In the genomic region with DNA sequence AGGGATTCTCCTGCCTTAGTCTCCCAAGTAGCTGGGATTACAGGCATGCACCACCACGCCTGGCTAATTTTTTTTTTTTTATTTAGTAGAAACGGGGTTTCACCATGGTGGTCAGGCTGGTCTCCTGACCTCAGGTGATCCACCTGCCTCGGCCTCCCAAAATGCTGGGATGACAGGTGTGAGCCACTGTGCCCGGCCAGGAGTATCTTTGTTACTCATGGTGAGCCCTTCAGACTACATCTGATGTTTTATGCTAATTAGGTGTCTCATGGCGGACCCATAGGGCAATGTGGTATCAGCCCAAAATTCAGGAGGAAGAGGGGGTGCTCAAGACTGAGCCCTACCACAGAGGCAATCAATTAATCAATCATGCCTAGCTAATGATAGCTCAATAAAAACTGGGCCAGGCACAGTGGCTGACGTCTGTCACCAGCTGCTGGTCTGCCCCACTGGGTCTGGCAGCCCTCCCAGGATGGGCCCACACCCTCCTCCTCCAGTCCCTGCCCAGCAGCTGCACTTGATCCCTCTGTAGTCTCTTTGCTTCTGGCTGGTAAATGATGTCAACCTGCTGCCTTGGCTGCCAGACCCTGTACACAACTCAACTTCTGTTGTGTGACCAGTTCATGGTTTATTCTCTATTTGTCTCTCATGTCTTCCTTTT, we compare ENCODE assay signal across 8 cellular contexts. TPM values are rescaled to one million over a fixed set of nuclear protein-coding genes. Genes with fewer than 3 reads are reported as not detected.
DNase-seq lines count a peak whose midpoint lies in the region; ATAC-seq, FAIRE-seq and TF ChIP-seq lines count a peak whose summit lies in the region.
"Not testable (repeated sequence)": the region's sequence is repeated elsewhere in the genome, so short reads cannot be mapped to it uniquely, and the experiment has no call there.

No MANE protein-coding gene starts in this region.

- H3K36me3 ChIP-seq in heart right ventricle = peaks cover 0 to 19% (median 0%) of the 10 kb centered on the region in 9 donors
- not testable (repeated sequence) for H3K36me3 ChIP-seq in mucosa of descending colon (ENCODE audit: low read depth); thyroid gland

- H3K9me3 ChIP-seq in heart right ventricle, mucosa of descending colon, thyroid gland: not testable (repeated sequence)

- not testable (repeated sequence) for H3K4me3 ChIP-seq in dorsolateral prefrontal cortex; heart right ventricle; mucosa of descending colon; thyroid gland (replicated peaks in 1 of 3)

- intact Hi-C loops in dorsolateral prefrontal cortex (cut with DNase I); heart right ventricle (cut with DNase I); mucosa of descending colon (cut with DNase I, micrococcal nuclease); posterior cingulate gyrus (cut with DNase I); thyroid gland (cut with DNase I): not testable (repeated sequence)

- not testable (repeated sequence) for TF ChIP-seq POLR2A in thyroid gland (IDR thresholded peaks at IDR 0.05)

- not testable (repeated sequence) for H3K27me3 ChIP-seq in dorsolateral prefrontal cortex, heart right ventricle, thyroid gland

- H3K27ac ChIP-seq in dorsolateral prefrontal cortex (peak overlapping the region in 24 of 59 donors; percentile 14 to 78 (median 54)), thyroid gland (peak overlapping the region in 1 of 3 donors; percentile 32)
- not testable (repeated sequence) for H3K27ac ChIP-seq in heart right ventricle

- DNase-seq in D721Med (ENCODE audit: insufficient read length, low spot score) = not testable (repeated sequence)
- DNase-seq in NCI-H1694 treated with DMSO at 0.1 percent for 48 hours (lab: John Stamatoyannopoulos, UW) (peak; percentile 27), SHP77 (lab: John Stamatoyannopoulos, UW) (peak; percentile 36 to 47), dorsolateral prefrontal cortex (peak in 9 of 10 donors; percentile 34 to 84 (median 77)), heart right ventricle (peak; percentile 24 to 44), mucosa of descending colon (peak in 2 of 3 donors; percentile 12 to 33), posterior cingulate gyrus (peak; percentile 32 to 97 (median 62)), thyroid gland (peak; percentile 76 to 77)

- H3K4me1 ChIP-seq in heart right ventricle; mucosa of descending colon (ENCODE audit: low read depth): not testable (repeated sequence)
- H3K4me1 ChIP-seq in thyroid gland = peaks cover 0 to 12% of the 10 kb centered on the region in 2 donors

- TF ChIP-seq CTCF in D721Med (IDR thresholded peaks at IDR 0.05; ENCODE audit: insufficient read depth, missing control alignments); heart right ventricle (IDR thresholded peaks at IDR 0.05); mucosa of descending colon (IDR thresholded peaks at IDR 0.05); thyroid gland (IDR thresholded peaks at IDR 0.05): not testable (repeated sequence)
- TF ChIP-seq CTCF in dorsolateral prefrontal cortex (IDR thresholded peaks at IDR 0.05 in 54 of 56, conservative IDR thresholded peaks at IDR 0.05 in 2 of 56; ENCODE audit: low read depth in 1 of 56, partially characterized antibody in 56 of 56) = peak in 1 of 56 donors; percentile 14

- peak; percentile 87 to 99 (median 94) for ATAC-seq in heart right ventricle
- peak; percentile 89 for ATAC-seq in mucosa of descending colon

- WGBS in heart right ventricle, 2 donors = 78 to 79% methylated on average over 5 to 6 of the region's 6 CpGs
- WGBS in thyroid gland, 2 donors = 75 to 91% methylated on average over 3 to 5 of the region's 6 CpGs

- peak; percentile 70 for FAIRE-seq in D721Med (lab: Jason Lieb, UNC)

RNA-seq across cellular contexts. Expression of gene TYW1B, which starts 37.8 kb away (rescaled TPM):
- total RNA-seq in dorsolateral prefrontal cortex (10 to 100 TPM in 2 of 120 experiments, 1 to 10 TPM in 118; 2.8 to 10.4 (median 5.9) TPM), heart right ventricle (1 to 10 TPM; 1.1 to 4.7 (median 1.9) TPM), mucosa of descending colon (1 to 10 TPM; 2.5 to 6.3 (median 3.5) TPM), thyroid gland (1 to 10 TPM; 3.7 to 7.4 (median 4.9) TPM)
- 1 to 10 TPM in 1 of 2 donors, under 1 TPM in 1; 0.90 to 1.5 TPM for polyA plus RNA-seq in heart right ventricle
